In genomic region chr12:87728936-87729593, GRCh38 we compare ENCODE assay signal across 35 cellular contexts.
DNase-seq lines count a peak whose midpoint lies in the region; ATAC-seq, FAIRE-seq and TF ChIP-seq lines count a peak whose summit lies in the region.
"Had no signal": no experiment of that assay in that cellular context is flagged by ENCODE, and none has a peak within 500 bp of the region (broad histone marks: within the 10 kb centered on the region; RNA-seq: fewer than 3 reads in every experiment).

No MANE protein-coding gene starts in this region.

- CTCF ChIA-PET in activated CD4-positive, alpha-beta memory T cell treated with anti-CD3 and anti-CD28 coated beads, Interleukin-2, amount 10 ng/mL, durations not matched to agents 7 days and 5 days (lab: Charles Lee), result no interaction called here

- no peaks in the 10 kb centered on the region for H3K36me3 ChIP-seq in GM23338 (ENCODE audit: insufficient read depth)
- no peaks in the 10 kb centered on the region for H3K36me3 ChIP-seq in astrocyte (ENCODE audit: insufficient read depth, low read length)
- H3K36me3 ChIP-seq: brain microvascular endothelial cell, gastrocnemius medialis, MG63, sigmoid colon, tibial nerve had no signal

- H3F3A ChIP-seq in GM23338 (replicated peaks; ENCODE audit: low read depth), result no peaks in the 10 kb centered on the region

- H3K27ac Mint-ChIP-seq in GM23338 (no peak overlapping the region), astrocyte (ENCODE audit: unreplicated experiment) (no peak overlapping the region)
- no peak overlapping the region for H3K27ac Mint-ChIP-seq in activated CD4-positive, alpha-beta memory T cell treated with anti-CD3 and anti-CD28 coated beads, Interleukin-2, amount 10 ng/mL, durations not matched to agents 7 days and 5 days
- H3K27ac Mint-ChIP-seq: activated B cell treated with CpG ODN at 0.5 μM for 24 hours; activated CD8-positive, alpha-beta memory T cell treated with anti-CD3 and anti-CD28 coated beads, Interleukin-2, amount 10 ng/mL, durations not matched to agents 7 days and 5 days; HFFc6; memory B cell; T-helper 1 cell treated with Interleukin-12 subunit alpha and Interleukin-12 subunit beta and Interleukin-4 antibody, amounts not matched to agents 30 μg/mL and 1 μg/mL, for 36 hours had no signal

- TF ChIP-seq CTCF in GM23338 (conservative IDR thresholded peaks at IDR 0.05; ENCODE audit: low read depth in 2 of 2), result no peak
- no peak for TF ChIP-seq CTCF in astrocyte (IDR thresholded peaks at IDR 0.05; ENCODE audit: insufficient read depth, low read depth, low read length)

- 0 out of 2 replicates have a peak overlapping the region, but pooled peaks have one; percentile 1 for H2AFZ ChIP-seq in GM23338
- H2AFZ ChIP-seq in astrocyte (ENCODE audit: low read depth, low read length), result no peak overlapping the region
- H2AFZ ChIP-seq: PC-9 had no signal

- H3K4me2 ChIP-seq in GM23338 (no peak overlapping the region), astrocyte (ENCODE audit: low read length) (no peak overlapping the region)
- H3K4me2 ChIP-seq: PC-9 had no signal

- H3K9me3 Mint-ChIP-seq in GM23338, result no peaks in the 10 kb centered on the region
- no peaks in the 10 kb centered on the region for H3K9me3 Mint-ChIP-seq in astrocyte (ENCODE audit: unreplicated experiment)
- H3K9me3 Mint-ChIP-seq in activated CD4-positive, alpha-beta memory T cell treated with anti-CD3 and anti-CD28 coated beads, Interleukin-2, amount 10 ng/mL, durations not matched to agents 7 days and 5 days, result peaks cover 3% of the 10 kb centered on the region
- H3K9me3 Mint-ChIP-seq: activated B cell treated with CpG ODN at 0.5 μM for 24 hours, memory B cell had no signal

- no peaks in the 10 kb centered on the region for H3K9me3 ChIP-seq in astrocyte (ENCODE audit: insufficient read depth, low read depth, low read length)
- H3K9me3 ChIP-seq: gastrocnemius medialis, MG63, sigmoid colon, tibial nerve had no signal

- H3K9me2 ChIP-seq in GM23338 (ENCODE audit: insufficient read depth), result no peaks in the 10 kb centered on the region

- no peaks in the 10 kb centered on the region for H3K27me3 ChIP-seq in GM23338 (ENCODE audit: insufficient read depth)
- no peaks in the 10 kb centered on the region for H3K27me3 ChIP-seq in astrocyte (ENCODE audit: insufficient read depth, low read length)
- H3K27me3 ChIP-seq: brain microvascular endothelial cell, gastrocnemius medialis, MG63, sigmoid colon, tibial nerve had no signal

- no peaks in the 10 kb centered on the region for H3K27me3 Mint-ChIP-seq in GM23338 (ENCODE audit: insufficient read depth, low read depth, poor library complexity)
- no peaks in the 10 kb centered on the region for H3K27me3 Mint-ChIP-seq in astrocyte (ENCODE audit: low read depth, unreplicated experiment)
- no peaks in the 10 kb centered on the region for H3K27me3 Mint-ChIP-seq in activated CD4-positive, alpha-beta memory T cell treated with anti-CD3 and anti-CD28 coated beads, Interleukin-2, amount 10 ng/mL, durations not matched to agents 7 days and 5 days
- H3K27me3 Mint-ChIP-seq: activated B cell treated with CpG ODN at 0.5 μM for 24 hours; activated CD8-positive, alpha-beta memory T cell treated with anti-CD3 and anti-CD28 coated beads, Interleukin-2, amount 10 ng/mL, durations not matched to agents 7 days and 5 days; memory B cell had no signal

- 0 out of 2 replicates have a peak, but pooled peaks cover 6% of the 10 kb centered on the region for H3K4me1 ChIP-seq in GM23338 (ENCODE audit: insufficient read depth)
- H3K4me1 ChIP-seq in astrocyte (ENCODE audit: insufficient read depth, low read length), result no peaks in the 10 kb centered on the region
- H3K4me1 ChIP-seq: gastrocnemius medialis, sigmoid colon, tibial nerve had no signal

- POLR2A ChIA-PET in activated CD4-positive, alpha-beta memory T cell treated with anti-CD3 and anti-CD28 coated beads, Interleukin-2, amount 10 ng/mL, durations not matched to agents 7 days and 5 days (lab: Charles Lee), result no interaction called here

- FAIRE-seq in astrocyte (lab: Jason Lieb, UNC), result no peak

- H3K4me3 Mint-ChIP-seq in GM23338, result no peak overlapping the region
- no peak overlapping the region for H3K4me3 Mint-ChIP-seq in astrocyte (ENCODE audit: unreplicated experiment)
- no peak overlapping the region for H3K4me3 Mint-ChIP-seq in activated CD4-positive, alpha-beta memory T cell treated with anti-CD3 and anti-CD28 coated beads, Interleukin-2, amount 10 ng/mL, durations not matched to agents 7 days and 5 days
- H3K4me3 Mint-ChIP-seq: activated B cell treated with CpG ODN at 0.5 μM for 24 hours; activated CD8-positive, alpha-beta memory T cell treated with anti-CD3 and anti-CD28 coated beads, Interleukin-2, amount 10 ng/mL, durations not matched to agents 7 days and 5 days; HFFc6; memory B cell; T-helper 1 cell treated with Interleukin-12 subunit alpha and Interleukin-12 subunit beta and Interleukin-4 antibody, amounts not matched to agents 30 μg/mL and 1 μg/mL, for 36 hours had no signal

- peaks cover 3% of the 10 kb centered on the region; the same call in 2 of the 3 replicates for H3K4me1 Mint-ChIP-seq in GM23338
- no peaks in the 10 kb centered on the region for H3K4me1 Mint-ChIP-seq in astrocyte (ENCODE audit: low read depth, unreplicated experiment)
- no peaks in the 10 kb centered on the region for H3K4me1 Mint-ChIP-seq in activated CD4-positive, alpha-beta memory T cell treated with anti-CD3 and anti-CD28 coated beads, Interleukin-2, amount 10 ng/mL, durations not matched to agents 7 days and 5 days
- H3K4me1 Mint-ChIP-seq: activated B cell treated with CpG ODN at 0.5 μM for 24 hours; activated CD8-positive, alpha-beta memory T cell treated with anti-CD3 and anti-CD28 coated beads, Interleukin-2, amount 10 ng/mL, durations not matched to agents 7 days and 5 days; memory B cell had no signal

- no peak overlapping the region for H3K27ac ChIP-seq in GM23338 (ENCODE audit: low read depth)
- H3K27ac ChIP-seq in astrocyte (ENCODE audit: low read depth, low read length), result no peak overlapping the region
- H3K27ac ChIP-seq: brain microvascular endothelial cell, C4-2B, dorsolateral prefrontal cortex, gastrocnemius medialis, PC-9, sigmoid colon, tibial nerve had no signal

- no peaks in the 10 kb centered on the region for H3K79me2 ChIP-seq in GM23338 (replicated peaks; ENCODE audit: insufficient read depth)
- no peaks in the 10 kb centered on the region for H3K79me2 ChIP-seq in astrocyte (ENCODE audit: insufficient read depth, low read length)

- H4K20me1 ChIP-seq in GM23338 (replicated peaks; ENCODE audit: insufficient read depth), result no peaks in the 10 kb centered on the region
- H4K20me1 ChIP-seq in astrocyte (ENCODE audit: insufficient read depth, low read length), result no peaks in the 10 kb centered on the region

- H3K9ac ChIP-seq in astrocyte (ENCODE audit: low read length), result no peak overlapping the region

- no peak for DNase-seq in GM23338 (ENCODE audit: low spot score)
- peak; percentile 53 for DNase-seq in astrocyte (ENCODE audit: low read depth)
- peak; percentile 84 for DNase-seq in iris pigment epithelial cell (ENCODE audit: low read depth)
- peak; percentile 85 for DNase-seq in renal cortical epithelial cell (ENCODE audit: low read depth)
- no peak for DNase-seq in NCI-H187 treated with DMSO at 0.1 percent for 48 hours (lab: John Stamatoyannopoulos, UW)
- no peak for DNase-seq in activated CD4-positive, alpha-beta memory T cell treated with anti-CD3 and anti-CD28 coated beads, Interleukin-2, amount 10 ng/mL, durations not matched to agents 7 days and 5 days
- DNase-seq in NCI-H69 (lab: John Stamatoyannopoulos, UW), result no peak
- DNase-seq: activated B cell treated with CpG ODN at 0.5 μM for 24 hours; activated CD4-positive, alpha-beta T cell treated with anti-CD3 and anti-CD28 coated beads, Interleukin-2, amount 50 U/mL, for 1 hour; activated CD8-positive, alpha-beta memory T cell treated with anti-CD3 and anti-CD28 coated beads, Interleukin-2, amount 10 ng/mL, durations not matched to agents 7 days and 5 days; activated gamma-delta T cell treated with Interleukin-2 at 50 U/mL for 16 hours; activated T-cell treated with anti-CD3 and anti-CD28 coated beads, Interleukin-2, amount 50 U/mL, for 48 hours; brain microvascular endothelial cell; cerebellar nuclear complex; dorsolateral prefrontal cortex; gastrocnemius medialis; GOT3; HFFc6; hippocampal formation; KG1; left colon; MG63; NCI-H1105 treated with DMSO at 0.1 percent for 48 hours; NCI-H2029; NCI-H524; PC-9; posterior cingulate gyrus; sigmoid colon; stimulated activated CD4-positive, alpha-beta T cell treated with anti-CD3 and anti-CD28 coated beads, Interleukin-4, amount 100 ng/mL, for 24 hours had no signal

- ATAC-seq in GM23338, result no peak
- ATAC-seq: activated CD8-positive, alpha-beta memory T cell treated with anti-CD3 and anti-CD28 coated beads, Interleukin-2, amount 10 ng/mL, durations not matched to agents 7 days and 5 days; gastrocnemius medialis; left colon; Right ventricle myocardium inferior; SK-N-SH treated with all-trans-retinoic acid at 6 μM for 48 hours had no signal

- H3K4me3 ChIP-seq in GM23338, result no peak overlapping the region
- H3K4me3 ChIP-seq in astrocyte (ENCODE audit: insufficient read depth, low read depth, low read length), result no peak overlapping the region
- H3K4me3 ChIP-seq: dorsolateral prefrontal cortex, gastrocnemius medialis, MG63, PC-9, sigmoid colon, tibial nerve had no signal

- H3K36me3 Mint-ChIP-seq in GM23338 (ENCODE audit: low read depth) (no peaks in the 10 kb centered on the region), astrocyte (ENCODE audit: low read depth, unreplicated experiment) (no peaks in the 10 kb centered on the region)
- no peaks in the 10 kb centered on the region for H3K36me3 Mint-ChIP-seq in activated CD4-positive, alpha-beta memory T cell treated with anti-CD3 and anti-CD28 coated beads, Interleukin-2, amount 10 ng/mL, durations not matched to agents 7 days and 5 days (ENCODE audit: low read depth)
- H3K36me3 Mint-ChIP-seq: activated CD8-positive, alpha-beta memory T cell treated with anti-CD3 and anti-CD28 coated beads, Interleukin-2, amount 10 ng/mL, durations not matched to agents 7 days and 5 days; memory B cell had no signal

TF ChIP-seq in GM23338, 12 proteins besides CTCF, POLR2A, EP300 and RAD21 (continues in another document):
- no peak for TF ChIP-seq CREB1 (CRISPR knock-in tag; IDR thresholded peaks at IDR 0.05; ENCODE audit: low read depth)
- TF ChIP-seq ZNF331 (CRISPR knock-in tag; IDR thresholded peaks at IDR 0.05; ENCODE audit: low read depth), result no peak
- TF ChIP-seq EZH2phosphoT487 (IDR thresholded peaks at IDR 0.05; ENCODE audit: unreplicated experiment), result no peak
- TF ChIP-seq STAT1 (IDR thresholded peaks at IDR 0.05; ENCODE audit: unreplicated experiment), result no peak

Comparison
In these comparisons a context has a peak if more than half of its experiments do, and no peak if none do; other contexts are left out.
1. DNase-seq: peak in astrocyte (single experiment), iris pigment epithelial cell (single experiment) and renal cortical epithelial cell (single experiment); none in GM23338 (single experiment), NCI-H187 treated with DMSO at 0.1 percent for 48 hours (single experiment), activated CD4-positive, alpha-beta memory T cell treated with anti-CD3 and anti-CD28 coated beads, Interleukin-2, amount 10 ng/mL, durations not matched to agents 7 days and 5 days (single experiment) and NCI-H69 (single experiment).